In genomic region chr11:65551572-65552398, GRCh38 we compare ENCODE assay signal across 8 cellular contexts. TPM values are rescaled to one million over a fixed set of nuclear protein-coding genes. Genes with fewer than 3 reads are reported as not detected.
DNase-seq lines count a peak whose midpoint lies in the region; ATAC-seq and TF ChIP-seq lines count a peak whose summit lies in the region.

No MANE protein-coding gene starts in this region.

- no peak overlapping the region for H3K27ac ChIP-seq in ovary

- peaks cover 15 to 23% (median 16%) of the 10 kb centered on the region in 3 donors for H3K27me3 Mint-ChIP-seq in CD14-positive monocyte (ENCODE audit: low read depth in 3 of 3)
- no peaks in the 10 kb centered on the region for H3K27me3 Mint-ChIP-seq in activated CD4-positive, alpha-beta T cell treated with anti-CD3 and anti-CD28 coated beads, Interleukin-2, amount 10 ng/mL, durations not matched to agents 24 days and 14 days

- peak; percentile 71 for TF ChIP-seq CTCF in CD14-positive monocyte (IDR thresholded peaks at IDR 0.05)
- TF ChIP-seq CTCF in epithelial cell of esophagus (IDR thresholded peaks at IDR 0.05; ENCODE audit: insufficient read depth, low read depth, low read length, missing control alignments), result peak; percentile 52
- TF ChIP-seq CTCF in ovary (IDR thresholded peaks at IDR 0.05), result no peak

- peaks cover 0 to 2% (median 0%) of the 10 kb centered on the region in 7 donors for H3K9me3 Mint-ChIP-seq in CD14-positive monocyte
- no peaks in the 10 kb centered on the region for H3K9me3 Mint-ChIP-seq in activated CD4-positive, alpha-beta T cell treated with anti-CD3 and anti-CD28 coated beads, Interleukin-2, amount 10 ng/mL, durations not matched to agents 24 days and 14 days

- DNase-seq in CD14-positive monocyte (ENCODE audit: low spot score) (no peak), GM19238 (ENCODE audit: insufficient read length, low spot score) (peak; percentile 72), NCI-H187 (lab: John Stamatoyannopoulos, UW) (peak; percentile 40 to 52), epithelial cell of esophagus (ENCODE audit: low read depth) (peak; percentile 54), ovary (peak in 3 of 5 donors; percentile 46 to 61 (median 51)), inferior parietal cortex (ENCODE audit: extremely low spot score) (no peak)
- DNase-seq in activated CD4-positive, alpha-beta T cell treated with anti-CD3 and anti-CD28 coated beads, Interleukin-2, amount 10 ng/mL, durations not matched to agents 24 days and 14 days, result peak; percentile 89

- no peak for TF ChIP-seq EP300 in ovary (IDR thresholded peaks at IDR 0.05)

- no peak for TF ChIP-seq POLR2A in ovary (IDR thresholded peaks at IDR 0.05)

- 69 to 76% (median 74%) methylated on average over 18 of the region's 18 CpGs for WGBS in ovary, 3 donors

- H3K4me1 ChIP-seq in ovary (ENCODE audit: insufficient read depth), result peaks cover 11% of the 10 kb centered on the region

- H3K27me3 ChIP-seq in ovary, result no peaks in the 10 kb centered on the region

- H3K4me1 Mint-ChIP-seq in CD14-positive monocyte, result peaks cover 55% of the 10 kb centered on the region
- H3K4me1 Mint-ChIP-seq in activated CD4-positive, alpha-beta T cell treated with anti-CD3 and anti-CD28 coated beads, Interleukin-2, amount 10 ng/mL, durations not matched to agents 24 days and 14 days, result peaks cover 59% of the 10 kb centered on the region

- peaks cover 0 to 5% of the 10 kb centered on the region in 2 donors for H3K36me3 Mint-ChIP-seq in CD14-positive monocyte
- H3K36me3 Mint-ChIP-seq in activated CD4-positive, alpha-beta T cell treated with anti-CD3 and anti-CD28 coated beads, Interleukin-2, amount 10 ng/mL, durations not matched to agents 24 days and 14 days (ENCODE audit: low read depth), result peaks cover 38% of the 10 kb centered on the region

- H3K4me3 Mint-ChIP-seq in CD14-positive monocyte, result no peak overlapping the region
- peak overlapping the region; percentile 16 for H3K4me3 Mint-ChIP-seq in activated CD4-positive, alpha-beta T cell treated with anti-CD3 and anti-CD28 coated beads, Interleukin-2, amount 10 ng/mL, durations not matched to agents 24 days and 14 days

- H3K36me3 ChIP-seq in ovary, result no peaks in the 10 kb centered on the region

- no peak overlapping the region for H3K27ac Mint-ChIP-seq in CD14-positive monocyte
- H3K27ac Mint-ChIP-seq in activated CD4-positive, alpha-beta T cell treated with anti-CD3 and anti-CD28 coated beads, Interleukin-2, amount 10 ng/mL, durations not matched to agents 24 days and 14 days, result peak overlapping the region; percentile 48

- H3K4me3 ChIP-seq in epithelial cell of esophagus (ENCODE audit: low read length), result no peak overlapping the region
- H3K4me3 ChIP-seq in ovary, result no peak overlapping the region

- no peaks in the 10 kb centered on the region for H3K9me3 ChIP-seq in ovary

- intact Hi-C loops in CD14-positive monocyte (cut with micrococcal nuclease) (no loop called here), ovary (cut with DNase I) (no loop called here)
- intact Hi-C loops in activated CD4-positive, alpha-beta T cell treated with anti-CD3 and anti-CD28 coated beads, Interleukin-2, amount 10 ng/mL, durations not matched to agents 24 days and 14 days (cut with micrococcal nuclease), result loop anchor here (2.0 kb wide), 1 partner anchor 17 kb away; no protein-coding TSS in a partner anchor

- ATAC-seq in HG02981 (IDR thresholded peaks at IDR 0.05; ENCODE audit: unreplicated experiment), result no peak

RNA-seq across cellular contexts. Expression of gene LTBP3, which starts 6.4 kb away (rescaled TPM):
- 1 to 10 TPM; 3.4 to 4.6 TPM for polyA plus RNA-seq in CD14-positive monocyte
- total RNA-seq in activated CD4-positive, alpha-beta T cell treated with anti-CD3 and anti-CD28 coated beads, Interleukin-2, amount 10 ng/mL, durations not matched to agents 24 days and 14 days, result 94.9 and 96.9 TPM in 2 replicates
- 100 to 1,000 TPM; 143 to 292 (median 198) TPM for total RNA-seq in ovary
- 100 to 1,000 TPM in 1 of 2 donors, 10 to 100 TPM in 1; 35.9 to 130 TPM for polyA plus RNA-seq in ovary

RNA-seq across cellular contexts. Expression of gene ZNRD2, which starts 18.5 kb away (rescaled TPM):
- polyA plus RNA-seq in CD14-positive monocyte (10 to 100 TPM; 48.5 to 56.2 TPM), ovary (10 to 100 TPM in 1 of 2 donors, 1 to 10 TPM in 1; 2.3 to 61.8 TPM)
- 83.3 and 83.4 TPM in 2 replicates for total RNA-seq in activated CD4-positive, alpha-beta T cell treated with anti-CD3 and anti-CD28 coated beads, Interleukin-2, amount 10 ng/mL, durations not matched to agents 24 days and 14 days
- 10 to 100 TPM; 26.6 to 59.5 (median 39.2) TPM for total RNA-seq in ovary

RNA-seq across cellular contexts. Expression of gene FAM89B, which starts 20.6 kb away (rescaled TPM):
- polyA plus RNA-seq in CD14-positive monocyte (100 to 1,000 TPM in 1 of 2 donors, 10 to 100 TPM in 1; 70.8 to 139 TPM), ovary (10 to 100 TPM in 1 of 2 donors, 1 to 10 TPM in 1; 1.9 to 47.8 TPM)
- 39.1 and 42.4 TPM in 2 replicates for total RNA-seq in activated CD4-positive, alpha-beta T cell treated with anti-CD3 and anti-CD28 coated beads, Interleukin-2, amount 10 ng/mL, durations not matched to agents 24 days and 14 days
- total RNA-seq in ovary, result 10 to 100 TPM; 41.0 to 74.0 (median 53.3) TPM

RNA-seq across cellular contexts. Expression of gene EHBP1L1, which starts 24.1 kb away (rescaled TPM):
- polyA plus RNA-seq in CD14-positive monocyte (10 to 100 TPM; 29.6 to 42.6 TPM), ovary (10 to 100 TPM; 24.5 to 42.4 TPM)
- 167 and 173 TPM in 2 replicates for total RNA-seq in activated CD4-positive, alpha-beta T cell treated with anti-CD3 and anti-CD28 coated beads, Interleukin-2, amount 10 ng/mL, durations not matched to agents 24 days and 14 days
- total RNA-seq in ovary, result 10 to 100 TPM; 21.7 to 63.0 (median 40.3) TPM

RNA-seq across cellular contexts. Expression of gene SCYL1, which starts 26.9 kb away (rescaled TPM):
- polyA plus RNA-seq in CD14-positive monocyte, result 10 to 100 TPM; 18.6 to 29.7 TPM
- total RNA-seq in activated CD4-positive, alpha-beta T cell treated with anti-CD3 and anti-CD28 coated beads, Interleukin-2, amount 10 ng/mL, durations not matched to agents 24 days and 14 days, result 94.2 and 95.8 TPM in 2 replicates
- 100 to 1,000 TPM in 1 of 7 donors, 10 to 100 TPM in 6; 59.0 to 118 (median 96.2) TPM for total RNA-seq in ovary
- polyA plus RNA-seq in ovary, result 10 to 100 TPM; 11.7 to 71.6 TPM

Comparison
In these comparisons a context has a peak if more than half of its experiments do, and no peak if none do; other contexts are left out.
1. DNase-seq: peak in GM19238 (single experiment), NCI-H187 (2 of 2), activated CD4-positive, alpha-beta T cell treated with anti-CD3 and anti-CD28 coated beads, Interleukin-2, amount 10 ng/mL, durations not matched to agents 24 days and 14 days (single experiment), epithelial cell of esophagus (single experiment) and ovary (3 of 5); none in CD14-positive monocyte (single experiment) and inferior parietal cortex (single experiment).
2. CTCF ChIP-seq: peak in CD14-positive monocyte (single experiment) and epithelial cell of esophagus (single experiment); none in ovary (0 of 3).